ENCODE assay signal across 8 cellular contexts in genomic region chr11:8911040-8911823, GRCh38.
DNase-seq lines count a peak whose midpoint lies in the region; FAIRE-seq and TF ChIP-seq lines count a peak whose summit lies in the region.

A gene with protein sequence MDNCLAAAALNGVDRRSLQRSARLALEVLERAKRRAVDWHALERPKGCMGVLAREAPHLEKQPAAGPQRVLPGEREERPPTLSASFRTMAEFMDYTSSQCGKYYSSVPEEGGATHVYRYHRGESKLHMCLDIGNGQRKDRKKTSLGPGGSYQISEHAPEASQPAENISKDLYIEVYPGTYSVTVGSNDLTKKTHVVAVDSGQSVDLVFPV (plus strand): TSS chr11:8911189. CDS start chr11:8911450, 261 bp downstream.

- TF ChIP-seq CTCF in MM.1S (IDR thresholded peaks at IDR 0.05; ENCODE audit: low read length) (no peak), nephron progenitor cell (IDR thresholded peaks at IDR 0.05) (no peak)

- H3K79me2 ChIP-seq in MM.1S (ENCODE audit: low read length), result peaks cover 10% of the 10 kb centered on the region; the same call in 1 of the 2 replicates

- no peaks in the 10 kb centered on the region for H4K20me1 ChIP-seq in MM.1S (ENCODE audit: insufficient read depth, low read length)

- peak within 1 kb of the TSS; percentile 97 for H3K4me3 ChIP-seq in MM.1S (ENCODE audit: low read length)

- no peak within 1 kb of the TSS for H3K27ac ChIP-seq in MM.1S (ENCODE audit: low read length)

- peaks cover 14% of the 10 kb centered on the region for H3K4me1 ChIP-seq in MM.1S (ENCODE audit: low read length)

- H3K4me3 Mint-ChIP-seq in nephron progenitor cell, result peak within 1 kb of the TSS; percentile 92
- H3K4me3 Mint-ChIP-seq in stimulated activated naive CD8-positive, alpha-beta T cell treated with anti-CD3 and anti-CD28 coated beads, Interleukin-15, Interleukin-2, amounts not matched to agents 100 ng/mL and 50 ng/mL, for 24 hours, result peak within 1 kb of the TSS; percentile 88

- H3K36me3 ChIP-seq in MM.1S (replicated peaks; ENCODE audit: insufficient read depth, low read length), result no peaks in the 10 kb centered on the region

- H3K9ac ChIP-seq in MM.1S (ENCODE audit: low read length), result peak within 1 kb of the TSS; percentile 72

- H3F3A ChIP-seq in MM.1S (ENCODE audit: insufficient read depth, low read length), result peaks cover 13% of the 10 kb centered on the region; the same call in 1 of the 2 replicates

- H3K9me3 Mint-ChIP-seq in nephron progenitor cell, result no peaks in the 10 kb centered on the region
- H3K9me3 Mint-ChIP-seq in stimulated activated naive CD8-positive, alpha-beta T cell treated with anti-CD3 and anti-CD28 coated beads, Interleukin-15, Interleukin-2, amounts not matched to agents 100 ng/mL and 50 ng/mL, for 24 hours, result no peaks in the 10 kb centered on the region

- H3K27me3 ChIP-seq in MM.1S (replicated peaks; ENCODE audit: insufficient read depth, low read length), result no peaks in the 10 kb centered on the region

- DNase-seq in EL (peak; percentile 97), H54 (ENCODE audit: insufficient read length, low spot score) (peak; percentile 93), MM.1S (peak; percentile 88), SIG-M5 (lab: John Stamatoyannopoulos, UW) (peak; percentile 48), activated gamma-delta T cell (lab: John Stamatoyannopoulos, UW) (peak; percentile 76), fibroblast of the conjunctiva (ENCODE audit: low read depth) (peak; percentile 89), nephron progenitor cell (peak; percentile 98)

- H3K4me1 Mint-ChIP-seq in nephron progenitor cell, result peaks cover 41% of the 10 kb centered on the region
- H3K4me1 Mint-ChIP-seq in stimulated activated naive CD8-positive, alpha-beta T cell treated with anti-CD3 and anti-CD28 coated beads, Interleukin-15, Interleukin-2, amounts not matched to agents 100 ng/mL and 50 ng/mL, for 24 hours (ENCODE audit: low read depth), result peaks cover 52% of the 10 kb centered on the region

- H3K4me2 ChIP-seq in MM.1S (ENCODE audit: low read depth, low read length), result peak within 1 kb of the TSS; percentile 95

- peak within 1 kb of the TSS; percentile 100 for H2AFZ ChIP-seq in MM.1S (ENCODE audit: low read length)

- H3K9me3 ChIP-seq in MM.1S (replicated peaks; ENCODE audit: insufficient read depth, low read length), result no peaks in the 10 kb centered on the region

- peaks cover 17% of the 10 kb centered on the region for H3K36me3 Mint-ChIP-seq in nephron progenitor cell (ENCODE audit: low read depth)
- peaks cover 17% of the 10 kb centered on the region for H3K36me3 Mint-ChIP-seq in stimulated activated naive CD8-positive, alpha-beta T cell treated with anti-CD3 and anti-CD28 coated beads, Interleukin-15, Interleukin-2, amounts not matched to agents 100 ng/mL and 50 ng/mL, for 24 hours (ENCODE audit: low read depth)

- no peaks in the 10 kb centered on the region for H3K9me2 ChIP-seq in MM.1S (replicated peaks; ENCODE audit: insufficient read depth, low read length)

- no peak for FAIRE-seq in H54 (lab: Jason Lieb, UNC)

- H3K27ac Mint-ChIP-seq in nephron progenitor cell, result peak within 1 kb of the TSS; percentile 94
- H3K27ac Mint-ChIP-seq in stimulated activated naive CD8-positive, alpha-beta T cell treated with anti-CD3 and anti-CD28 coated beads, Interleukin-15, Interleukin-2, amounts not matched to agents 100 ng/mL and 50 ng/mL, for 24 hours, result peak within 1 kb of the TSS; percentile 87

- H3K27me3 Mint-ChIP-seq in nephron progenitor cell (ENCODE audit: low read depth, poor library complexity), result peaks cover 23% of the 10 kb centered on the region
- H3K27me3 Mint-ChIP-seq in stimulated activated naive CD8-positive, alpha-beta T cell treated with anti-CD3 and anti-CD28 coated beads, Interleukin-15, Interleukin-2, amounts not matched to agents 100 ng/mL and 50 ng/mL, for 24 hours, result no peaks in the 10 kb centered on the region

- TF ChIP-seq POLR2A in H54 (IDR thresholded peaks at IDR 0.05; ENCODE audit: low read depth, low read length), result peak; percentile 81

Comparison
In these comparisons a context has a peak if more than half of its experiments do, and no peak if none do; other contexts are left out.
1. DNase-seq: peak in every context shown above with its lines; median percentile 98 in nephron progenitor cell; 97 in EL; 93 in H54; 89 in fibroblast of the conjunctiva; 88 in MM.1S; 76 in activated gamma-delta T cell; 48 in SIG-M5.